ENCODE assay signal across 15 cellular contexts in the genomic region with DNA sequence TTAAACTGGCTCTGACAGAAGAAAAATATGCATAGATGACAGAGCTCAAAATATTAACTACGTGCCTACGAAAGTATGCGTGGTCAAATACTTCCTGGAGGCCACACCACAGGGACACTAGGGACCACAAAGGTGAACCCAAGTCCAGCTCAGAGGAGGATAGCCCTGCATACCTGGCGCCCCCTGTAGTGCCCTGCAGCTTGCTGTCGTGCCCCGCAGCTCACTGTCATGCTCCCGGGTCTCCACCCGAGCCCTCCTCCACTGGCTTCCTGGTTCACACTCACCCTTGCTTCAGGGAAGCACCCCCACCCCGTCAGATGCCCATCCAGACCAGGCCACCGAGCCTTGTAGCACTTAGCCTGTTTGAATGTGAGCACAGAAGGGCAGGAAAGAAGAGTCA. TPM values are rescaled to one million over a fixed set of nuclear protein-coding genes. Genes with fewer than 3 reads are reported as not detected.
A peak's percentile ranks its signal among the peaks of the same experiment; 100 is the strongest.
DNase-seq lines count a peak whose midpoint lies in the region; ATAC-seq, FAIRE-seq and TF ChIP-seq lines count a peak whose summit lies in the region.
"Had no signal": no experiment of that assay in that cellular context is flagged by ENCODE, and none has a peak within 500 bp of the region (broad histone marks: within the 10 kb centered on the region; RNA-seq: fewer than 3 reads in every experiment).

No MANE protein-coding gene starts in this region.

- POLR2A ChIA-PET in K562 (lab: Yijun Ruan, JAX), result interaction anchor here (1.1 to 1.8 kb wide), 2 partner anchors 15 to 37 kb away, joined by 3 to 6 read pairs; no protein-coding TSS in a partner anchor

- TF ChIP-seq CTCF in HFFc6 (IDR thresholded peaks at IDR 0.05) (no peak), K562 (IDR thresholded peaks at IDR 0.05 in 2 of 3, conservative IDR thresholded peaks at IDR 0.05 in 1 of 3; ENCODE audit: insufficient read depth in 2 of 3, low read depth in 1 of 3, low read length in 3 of 3) (no peak)

- H2AK5ac ChIP-seq in mesendoderm (ENCODE audit: low read length), result no peak overlapping the region

- no peak overlapping the region for H3K4me2 ChIP-seq in K562 (ENCODE audit: insufficient read depth, low read length)
- no peak overlapping the region for H3K4me2 ChIP-seq in mesendoderm (ENCODE audit: low read length)

- H3K4me3 Mint-ChIP-seq in CD4-positive, CD25-positive, alpha-beta regulatory T cell, result no peak overlapping the region
- H3K4me3 Mint-ChIP-seq in HFFc6, result no peak overlapping the region

- CTCF ChIA-PET in K562 (lab: Yijun Ruan, JAX; ENCODE audit: low intra/inter-chr PET ratio), result no interaction called here

- H3K9ac ChIP-seq in K562 (ENCODE audit: insufficient read depth in 1 of 2, low read depth in 2 of 2, low read length in 2 of 2) (no peak overlapping the region), mesendoderm (ENCODE audit: low read length) (no peak overlapping the region)

- peak overlapping the region in 2 of 3 donors; percentile 15 to 84 for H3K27ac Mint-ChIP-seq in CD4-positive, CD25-positive, alpha-beta regulatory T cell
- H3K27ac Mint-ChIP-seq in HFFc6, result peak overlapping the region; percentile 18; the same call in 1 of the 2 replicates

- no peak overlapping the region for H3K4ac ChIP-seq in mesendoderm (ENCODE audit: low read depth, low read length)

- no peak for ATAC-seq in CD4-positive, CD25-positive, alpha-beta regulatory T cell (ENCODE audit: low read depth in 2 of 2)
- no peak; the same call in 2 of the 3 replicates for ATAC-seq in K562
- ATAC-seq in SK-N-SH treated with all-trans-retinoic acid at 6 μM for 48 hours, result no peak

- FAIRE-seq in K562 (lab: Jason Lieb, UNC), result no peak
- FAIRE-seq: HTR-8/SVneo had no signal

- H3K4me3 ChIP-seq in CD4-positive, CD25-positive, alpha-beta regulatory T cell (ENCODE audit: low read depth, low read length), result no peak overlapping the region
- H3K4me3 ChIP-seq in K562 (no peak overlapping the region), mesendoderm (ENCODE audit: low read length) (no peak overlapping the region)

- H3K9me3 Mint-ChIP-seq in CD4-positive, CD25-positive, alpha-beta regulatory T cell, result no peaks in the 10 kb centered on the region
- H3K9me3 Mint-ChIP-seq in HFFc6, result no peaks in the 10 kb centered on the region; the same call in 1 of the 2 replicates

- no peaks in the 10 kb centered on the region for H3K4me1 ChIP-seq in CD4-positive, CD25-positive, alpha-beta regulatory T cell (ENCODE audit: control insufficient read depth, insufficient read depth, low read length, poor library complexity, severe bottlenecking)
- H3K4me1 ChIP-seq in K562 (replicated peaks in 1 of 2; ENCODE audit: control insufficient read depth in 2 of 2, insufficient read depth in 2 of 2, low read length in 2 of 2) (peaks cover 0 to 3% of the 10 kb centered on the region in 2 experiments; a peak in 1 of 5 replicates), mesendoderm (ENCODE audit: control insufficient read depth, low read depth, low read length) (no peaks in the 10 kb centered on the region)

- no peak for TF ChIP-seq POLR2A in K562 (conservative IDR thresholded peaks at IDR 0.05)

- H3K56ac ChIP-seq in mesendoderm (ENCODE audit: low read length), result no peak overlapping the region

- no TSS peak for BruUV-seq in K562 (replicated peaks; lab: Mats Ljungman, UMichigan)

- peaks cover 81% of the 10 kb centered on the region for H3K36me3 ChIP-seq in CD4-positive, CD25-positive, alpha-beta regulatory T cell (ENCODE audit: control insufficient read depth, insufficient read depth, low read length)
- H3K36me3 ChIP-seq in K562 (ENCODE audit: control insufficient read depth, insufficient read depth, low read length) (peaks cover 94% of the 10 kb centered on the region), mesendoderm (ENCODE audit: control insufficient read depth, insufficient read depth, low read length) (peaks cover 24% of the 10 kb centered on the region)

- intact Hi-C loops in K562 (cut with micrococcal nuclease), result no loop called here

- no peak for DNase-seq in CD4-positive, CD25-positive, alpha-beta regulatory T cell
- DNase-seq in HFFc6 (no peak), K562 (ENCODE audit: extremely low read depth in 1 of 4, low spot score in 3 of 4) (no peak), mesendoderm (no peak), DMS53 (lab: John Stamatoyannopoulos, UW) (no peak), HK-2 (ENCODE audit: unreplicated experiment) (no peak)
- no peak for DNase-seq in activated CD4-positive, alpha-beta T cell treated with anti-CD3 and anti-CD28 coated beads, Interleukin-2, amount 50 U/mL, for 48 hours
- DNase-seq: DMS 273 treated with DMSO at 0.1 percent for 48 hours, HCEC 1CT, NCI-H146, NCI-H2227 treated with DMSO at 0.1 percent for 48 hours, NCI-H526 treated with DMSO at 0.1 percent for 48 hours, OCI-M1 had no signal

- no peaks in the 10 kb centered on the region for H4K20me1 ChIP-seq in K562 (replicated peaks; ENCODE audit: control insufficient read depth, insufficient read depth, low read length)

- no peak for TF ChIP-seq EP300 in K562 (IDR thresholded peaks at IDR 0.05; ENCODE audit: low read length)

- H3K18ac ChIP-seq in mesendoderm (ENCODE audit: low read length), result no peak overlapping the region

- peaks cover 4% of the 10 kb centered on the region for H3K9me1 ChIP-seq in K562 (ENCODE audit: control insufficient read depth, insufficient read depth, low read length)

- H3K4me1 Mint-ChIP-seq in CD4-positive, CD25-positive, alpha-beta regulatory T cell, result peaks cover 0 to 17% (median 9%) of the 10 kb centered on the region in 4 donors
- no peaks in the 10 kb centered on the region; the same call in 1 of the 2 replicates for H3K4me1 Mint-ChIP-seq in HFFc6 (ENCODE audit: low read depth)

- in situ Hi-C loops in K562 (cut with MboI), result no loop called here

- no peaks in the 10 kb centered on the region; the same call in 2 of the 3 replicates for H3K79me2 ChIP-seq in K562 (ENCODE audit: control insufficient read depth, insufficient read depth, low read length)
- peaks cover 8% of the 10 kb centered on the region for H3K79me2 ChIP-seq in mesendoderm (ENCODE audit: control insufficient read depth, insufficient read depth, low read length)

- no peak for TF ChIP-seq RAD21 in K562 (CRISPR knock-in tag; conservative IDR thresholded peaks at IDR 0.05 in 1 of 2, IDR thresholded peaks at IDR 0.05 in 1 of 2)

- WGBS in K562 (ENCODE audit: insufficient coverage, low coverage, missing lambda C conversion rate), result 90% methylated on average over 9 of the region's 10 CpGs
- WGBS in mesendoderm (ENCODE audit: extremely low coverage, insufficient coverage, low lambda C conversion rate), result no CpG with 5 or more reads among the region's 10 CpGs

- H2BK5ac ChIP-seq in mesendoderm (ENCODE audit: low read length), result no peak overlapping the region

- no peaks in the 10 kb centered on the region for H3K27me3 Mint-ChIP-seq in CD4-positive, CD25-positive, alpha-beta regulatory T cell
- peaks cover 11% of the 10 kb centered on the region for H3K27me3 Mint-ChIP-seq in HFFc6 (ENCODE audit: insufficient read depth)

- peaks cover 27% of the 10 kb centered on the region for H3K79me1 ChIP-seq in mesendoderm (ENCODE audit: low read length)

- H2AFZ ChIP-seq in K562 (ENCODE audit: low read depth, low read length), result no peak overlapping the region

- H4K8ac ChIP-seq in mesendoderm (ENCODE audit: low read depth, low read length), result no peak overlapping the region

- H3K27ac ChIP-seq in CD4-positive, CD25-positive, alpha-beta regulatory T cell (ENCODE audit: insufficient read depth, low read length, poor library complexity, severe bottlenecking), result no peak overlapping the region
- H3K27ac ChIP-seq in K562 (ENCODE audit: extremely low read depth, low read depth, low read length) (no peak overlapping the region), mesendoderm (ENCODE audit: low read depth, low read length) (peak overlapping the region; percentile 4)

- no peak overlapping the region for H4K5ac ChIP-seq in mesendoderm (ENCODE audit: low read length)

- no peak overlapping the region for H3K23ac ChIP-seq in mesendoderm (ENCODE audit: low read length)

- H2BK15ac ChIP-seq in mesendoderm (replicated peaks; ENCODE audit: low read depth), result no peak overlapping the region

- no peak overlapping the region for H2BK120ac ChIP-seq in mesendoderm (ENCODE audit: low read depth, low read length)

- no peaks in the 10 kb centered on the region for H3K27me3 ChIP-seq in CD4-positive, CD25-positive, alpha-beta regulatory T cell (ENCODE audit: control insufficient read depth, insufficient read depth, low read length)
- H3K27me3 ChIP-seq in K562 (ENCODE audit: control insufficient read depth in 2 of 2, insufficient read depth in 2 of 2, low read length in 2 of 2) (no peaks in the 10 kb centered on the region), mesendoderm (ENCODE audit: insufficient read depth, low read length, poor library complexity) (no peaks in the 10 kb centered on the region)

- peaks cover 26% of the 10 kb centered on the region for H3K36me3 Mint-ChIP-seq in CD4-positive, CD25-positive, alpha-beta regulatory T cell
- H3K36me3 Mint-ChIP-seq in HFFc6 (ENCODE audit: low read depth), result peaks cover 39% of the 10 kb centered on the region

- H3K9me3 ChIP-seq in CD4-positive, CD25-positive, alpha-beta regulatory T cell (ENCODE audit: control insufficient read depth in 2 of 2, low read length in 2 of 2), result no peaks in the 10 kb centered on the region
- H3K9me3 ChIP-seq in K562 (replicated peaks; ENCODE audit: control insufficient read depth, insufficient read depth, low read depth, low read length), result no peaks in the 10 kb centered on the region

RNA-seq across cellular contexts. Expression of a gene that starts 16.7 kb away (rescaled TPM):
- 52.6 TPM for total RNA-seq in CD4-positive, CD25-positive, alpha-beta regulatory T cell
- polyA plus RNA-seq in CD4-positive, CD25-positive, alpha-beta regulatory T cell, result 10 to 100 TPM; 18.7 to 27.1 (median 21.2) TPM
- 10 to 100 TPM; 50.3 to 68.8 (median 54.8) TPM for total RNA-seq in HFFc6 (2021; fragmentation: NEBNext Ultra II Directional; extraction: Animal tissue kit (Norgen Biotek cat#: 25700))
- total RNA-seq in K562 (2011; cell fraction: chromatin; rRNA removed; ENCODE audit: low replicate concordance), result 266 and 574 TPM in 2 replicates
- total RNA-seq in K562 (2011; cell fraction: nucleolus; rRNA removed), result 372 and 388 TPM in 2 replicates
- total RNA-seq in K562 (2011; cell fraction: nucleoplasm; rRNA removed), result 193 and 246 TPM in 2 replicates
- 116 and 133 TPM in 2 replicates for total RNA-seq in K562 (2014; rRNA removed)
- 35.7 and 46.1 TPM in 2 replicates for total RNA-seq in K562 (2014; rRNA removed; fragmentation: Illumina TruSeq; extraction: Trizol)
- 63.0 and 66.6 TPM in 2 replicates for total RNA-seq in K562 (2015; rRNA removed; fragmentation: Illumina TruSeq; extraction: Trizol)
- total RNA-seq in K562 (2021), result 131 and 135 TPM in 2 replicates
- 99.6 and 121 TPM in 2 replicates for polyA plus RNA-seq in K562 (2011; rRNA removed)
- 62.8 and 91.9 TPM in 2 replicates for polyA plus RNA-seq in K562 (2011; cell fraction: cytosol; rRNA removed)
- 448 and 488 TPM in 2 replicates for polyA plus RNA-seq in K562 (2011; cell fraction: nucleus; rRNA removed)
- 76.9 and 85.6 TPM in 2 replicates for polyA plus RNA-seq in K562 (2012)
- polyA plus RNA-seq in K562 (2014; fragmentation: Illumina TruSeq; extraction: Trizol), result 75.1 and 81.2 TPM in 2 replicates
- polyA plus RNA-seq in K562 (2014; fragmentation: Nextera tagmentation; extraction: Ambion mirVana), result 1 to 10 TPM; 1.5 to 2.1 TPM
- polyA plus RNA-seq in K562 (2014; rRNA removed), result 131 and 149 TPM in 2 replicates
- polyA minus RNA-seq in K562 (2011; rRNA and poly(A)+ RNA removed), result 23.4 and 41.8 TPM in 2 replicates
- 54.8 and 55.2 TPM in 2 replicates for polyA minus RNA-seq in K562 (2011; cell fraction: cytosol; rRNA and poly(A)+ RNA removed)
- 94.5 and 123 TPM in 2 replicates for polyA minus RNA-seq in K562 (2011; cell fraction: nucleus; rRNA and poly(A)+ RNA removed)
- polyA plus RNA-seq in mesendoderm (2013, experiment 1 of 2), result 30.6 TPM
- 32.5 TPM for polyA plus RNA-seq in mesendoderm (2013, experiment 2 of 2)
